ENCODE assay signal across 1 cellular context in the genomic region with DNA sequence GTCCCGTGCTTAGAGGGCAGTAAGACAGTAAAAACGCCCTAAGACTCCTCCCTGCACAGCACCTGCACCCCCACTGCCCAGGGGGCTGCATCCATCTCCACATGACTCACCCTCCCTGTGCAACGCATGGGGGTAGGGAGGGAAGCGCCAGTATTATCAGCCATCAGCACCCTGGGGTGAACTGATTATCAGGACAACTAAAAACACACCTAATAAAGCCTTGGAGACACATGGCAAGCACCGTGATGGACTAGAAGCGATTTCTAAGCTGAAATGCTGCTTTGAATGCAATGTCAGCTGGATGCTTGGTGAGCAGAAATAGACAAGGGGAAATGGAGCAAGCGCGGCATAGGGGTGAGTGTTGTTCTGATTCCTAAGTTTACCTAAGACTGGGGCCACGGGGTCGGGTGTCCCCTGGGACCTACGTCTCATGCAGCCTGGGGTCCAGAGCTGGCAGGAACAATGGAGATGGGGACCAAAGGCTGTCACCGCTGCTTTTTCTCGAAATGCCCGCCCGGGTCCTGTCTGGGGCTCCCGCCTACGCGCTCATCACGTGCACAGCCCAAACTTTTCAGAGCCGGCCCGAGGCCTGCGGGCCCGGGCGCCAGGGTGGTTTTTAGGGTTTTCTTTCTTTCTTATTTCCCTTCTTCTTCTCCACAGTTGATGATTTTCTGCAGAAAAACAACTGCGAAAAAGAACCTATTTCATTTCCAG.
A peak's percentile ranks its signal among the peaks of the same experiment; 100 is the strongest.
TF ChIP-seq lines count a peak whose summit lies in the region.

No MANE protein-coding gene starts in this region.

TF ChIP-seq in K562, 482 proteins besides CTCF, POLR2A, EP300 and RAD21 (continued from another document and continues in another):
- TF ChIP-seq YY1 (IDR thresholded peaks at IDR 0.05; ENCODE audit: borderline replicate concordance in 1 of 3, control insufficient read depth in 1 of 3, extremely low read depth in 1 of 3, insufficient read depth in 3 of 3, insufficient read length in 1 of 3, insufficient replicate concordance in 2 of 3, low read depth in 1 of 3, low read length in 2 of 3): peak in 2 of 3 experiments; percentile 34 to 47
- no peak for TF ChIP-seq KAT2B (IDR thresholded peaks at IDR 0.05; ENCODE audit: low read depth, low read length)
- peak in 1 of 2 experiments; percentile 92; a peak in 2 of 4 replicates for TF ChIP-seq MAZ (CRISPR knock-in tag; conservative IDR thresholded peaks at IDR 0.05 in 1 of 2, IDR thresholded peaks at IDR 0.05 in 1 of 2)
- peak; percentile 48 for TF ChIP-seq MAFG (tag; conservative IDR thresholded peaks at IDR 0.05)
- TF ChIP-seq, protein P1, sequence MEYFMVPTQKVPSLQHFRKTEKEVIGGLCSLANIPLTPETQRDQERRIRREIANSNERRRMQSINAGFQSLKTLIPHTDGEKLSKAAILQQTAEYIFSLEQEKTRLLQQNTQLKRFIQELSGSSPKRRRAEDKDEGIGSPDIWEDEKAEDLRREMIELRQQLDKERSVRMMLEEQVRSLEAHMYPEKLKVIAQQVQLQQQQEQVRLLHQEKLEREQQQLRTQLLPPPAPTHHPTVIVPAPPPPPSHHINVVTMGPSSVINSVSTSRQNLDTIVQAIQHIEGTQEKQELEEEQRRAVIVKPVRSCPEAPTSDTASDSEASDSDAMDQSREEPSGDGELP (CRISPR knock-in tag; IDR thresholded peaks at IDR 0.05; ENCODE audit: borderline replicate concordance): peak; percentile 80
- no peak; a peak in 1 of 3 replicates for TF ChIP-seq CBX3 (IDR thresholded peaks at IDR 0.05; ENCODE audit: borderline replicate concordance in 1 of 2, low read length in 2 of 2)
- no peak for TF ChIP-seq NCOA2 (IDR thresholded peaks at IDR 0.05; ENCODE audit: partially characterized antibody in 2 of 2)
- TF ChIP-seq, protein P2, sequence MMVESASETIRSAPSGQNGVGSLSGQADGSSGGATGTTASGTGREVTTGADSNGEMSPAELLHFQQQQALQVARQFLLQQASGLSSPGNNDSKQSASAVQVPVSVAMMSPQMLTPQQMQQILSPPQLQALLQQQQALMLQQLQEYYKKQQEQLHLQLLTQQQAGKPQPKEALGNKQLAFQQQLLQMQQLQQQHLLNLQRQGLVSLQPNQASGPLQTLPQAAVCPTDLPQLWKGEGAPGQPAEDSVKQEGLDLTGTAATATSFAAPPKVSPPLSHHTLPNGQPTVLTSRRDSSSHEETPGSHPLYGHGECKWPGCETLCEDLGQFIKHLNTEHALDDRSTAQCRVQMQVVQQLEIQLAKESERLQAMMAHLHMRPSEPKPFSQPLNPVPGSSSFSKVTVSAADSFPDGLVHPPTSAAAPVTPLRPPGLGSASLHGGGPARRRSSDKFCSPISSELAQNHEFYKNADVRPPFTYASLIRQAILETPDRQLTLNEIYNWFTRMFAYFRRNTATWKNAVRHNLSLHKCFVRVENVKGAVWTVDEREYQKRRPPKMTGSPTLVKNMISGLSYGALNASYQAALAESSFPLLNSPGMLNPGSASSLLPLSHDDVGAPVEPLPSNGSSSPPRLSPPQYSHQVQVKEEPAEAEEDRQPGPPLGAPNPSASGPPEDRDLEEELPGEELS (CRISPR knock-in tag; IDR thresholded peaks at IDR 0.05; ENCODE audit: borderline replicate concordance): no peak
- no peak for TF ChIP-seq POLR3A (IDR thresholded peaks at IDR 0.05; ENCODE audit: borderline replicate concordance, extremely low read depth, insufficient read depth, insufficient read length)
- TF ChIP-seq NELFE (IDR thresholded peaks at IDR 0.05; ENCODE audit: insufficient read depth, insufficient read length): no peak
- TF ChIP-seq, protein P3, sequence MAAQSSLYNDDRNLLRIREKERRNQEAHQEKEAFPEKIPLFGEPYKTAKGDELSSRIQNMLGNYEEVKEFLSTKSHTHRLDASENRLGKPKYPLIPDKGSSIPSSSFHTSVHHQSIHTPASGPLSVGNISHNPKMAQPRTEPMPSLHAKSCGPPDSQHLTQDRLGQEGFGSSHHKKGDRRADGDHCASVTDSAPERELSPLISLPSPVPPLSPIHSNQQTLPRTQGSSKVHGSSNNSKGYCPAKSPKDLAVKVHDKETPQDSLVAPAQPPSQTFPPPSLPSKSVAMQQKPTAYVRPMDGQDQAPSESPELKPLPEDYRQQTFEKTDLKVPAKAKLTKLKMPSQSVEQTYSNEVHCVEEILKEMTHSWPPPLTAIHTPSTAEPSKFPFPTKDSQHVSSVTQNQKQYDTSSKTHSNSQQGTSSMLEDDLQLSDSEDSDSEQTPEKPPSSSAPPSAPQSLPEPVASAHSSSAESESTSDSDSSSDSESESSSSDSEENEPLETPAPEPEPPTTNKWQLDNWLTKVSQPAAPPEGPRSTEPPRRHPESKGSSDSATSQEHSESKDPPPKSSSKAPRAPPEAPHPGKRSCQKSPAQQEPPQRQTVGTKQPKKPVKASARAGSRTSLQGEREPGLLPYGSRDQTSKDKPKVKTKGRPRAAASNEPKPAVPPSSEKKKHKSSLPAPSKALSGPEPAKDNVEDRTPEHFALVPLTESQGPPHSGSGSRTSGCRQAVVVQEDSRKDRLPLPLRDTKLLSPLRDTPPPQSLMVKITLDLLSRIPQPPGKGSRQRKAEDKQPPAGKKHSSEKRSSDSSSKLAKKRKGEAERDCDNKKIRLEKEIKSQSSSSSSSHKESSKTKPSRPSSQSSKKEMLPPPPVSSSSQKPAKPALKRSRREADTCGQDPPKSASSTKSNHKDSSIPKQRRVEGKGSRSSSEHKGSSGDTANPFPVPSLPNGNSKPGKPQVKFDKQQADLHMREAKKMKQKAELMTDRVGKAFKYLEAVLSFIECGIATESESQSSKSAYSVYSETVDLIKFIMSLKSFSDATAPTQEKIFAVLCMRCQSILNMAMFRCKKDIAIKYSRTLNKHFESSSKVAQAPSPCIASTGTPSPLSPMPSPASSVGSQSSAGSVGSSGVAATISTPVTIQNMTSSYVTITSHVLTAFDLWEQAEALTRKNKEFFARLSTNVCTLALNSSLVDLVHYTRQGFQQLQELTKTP (IDR thresholded peaks at IDR 0.05; ENCODE audit: low read depth in 1 of 2, partially characterized antibody in 2 of 2): peak; percentile 21 to 73
- TF ChIP-seq ARNT (IDR thresholded peaks at IDR 0.05): peak in 1 of 2 experiments; percentile 52; a peak in 3 of 4 replicates
- 0 out of 2 replicates have a peak, but pooled peaks have one; percentile 24 for TF ChIP-seq MEF2D (tag; conservative IDR thresholded peaks at IDR 0.05; ENCODE audit: low read depth)
- no peak for TF ChIP-seq ZNF444 (CRISPR knock-in tag; IDR thresholded peaks at IDR 0.05)
- TF ChIP-seq GTF2F1 (IDR thresholded peaks at IDR 0.05; ENCODE audit: low read depth, low read length): no peak
- TF ChIP-seq ZNF586 (CRISPR knock-in tag; conservative IDR thresholded peaks at IDR 0.05): no peak
- TF ChIP-seq GATAD2B (IDR thresholded peaks at IDR 0.05; ENCODE audit: borderline replicate concordance): peak; percentile 87
- no peak for TF ChIP-seq ZNF124 (CRISPR knock-in tag; IDR thresholded peaks at IDR 0.05)
- TF ChIP-seq, protein P4, sequence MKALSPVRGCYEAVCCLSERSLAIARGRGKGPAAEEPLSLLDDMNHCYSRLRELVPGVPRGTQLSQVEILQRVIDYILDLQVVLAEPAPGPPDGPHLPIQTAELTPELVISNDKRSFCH (CRISPR knock-in tag; IDR thresholded peaks at IDR 0.05): no peak
- TF ChIP-seq, protein P4 (tag; IDR thresholded peaks at IDR 0.05): peak; percentile 89
- TF ChIP-seq FOSL1 (tag; conservative IDR thresholded peaks at IDR 0.05): peak; percentile 91
- TF ChIP-seq ZNF668 (CRISPR knock-in tag; IDR thresholded peaks at IDR 0.05): no peak; the same call in 1 of the 2 replicates
- TF ChIP-seq ZNF324 (CRISPR knock-in tag; IDR thresholded peaks at IDR 0.05): no peak
- no peak for TF ChIP-seq PRPF4 (IDR thresholded peaks at IDR 0.05; ENCODE audit: insufficient read depth, low read depth, low read length, poor library complexity, severe bottlenecking)
- no peak for TF ChIP-seq NR4A1 (CRISPR knock-in tag; IDR thresholded peaks at IDR 0.05)
- peak; percentile 17; the same call in 1 of the 2 replicates for TF ChIP-seq NR4A1 (tag; IDR thresholded peaks at IDR 0.05)
- peak; percentile 66; the same call in 1 of the 2 replicates for TF ChIP-seq POLR2AphosphoS5 (IDR thresholded peaks at IDR 0.05; ENCODE audit: control insufficient read depth, insufficient read depth, low read depth, low read length)
- TF ChIP-seq, protein P5, sequence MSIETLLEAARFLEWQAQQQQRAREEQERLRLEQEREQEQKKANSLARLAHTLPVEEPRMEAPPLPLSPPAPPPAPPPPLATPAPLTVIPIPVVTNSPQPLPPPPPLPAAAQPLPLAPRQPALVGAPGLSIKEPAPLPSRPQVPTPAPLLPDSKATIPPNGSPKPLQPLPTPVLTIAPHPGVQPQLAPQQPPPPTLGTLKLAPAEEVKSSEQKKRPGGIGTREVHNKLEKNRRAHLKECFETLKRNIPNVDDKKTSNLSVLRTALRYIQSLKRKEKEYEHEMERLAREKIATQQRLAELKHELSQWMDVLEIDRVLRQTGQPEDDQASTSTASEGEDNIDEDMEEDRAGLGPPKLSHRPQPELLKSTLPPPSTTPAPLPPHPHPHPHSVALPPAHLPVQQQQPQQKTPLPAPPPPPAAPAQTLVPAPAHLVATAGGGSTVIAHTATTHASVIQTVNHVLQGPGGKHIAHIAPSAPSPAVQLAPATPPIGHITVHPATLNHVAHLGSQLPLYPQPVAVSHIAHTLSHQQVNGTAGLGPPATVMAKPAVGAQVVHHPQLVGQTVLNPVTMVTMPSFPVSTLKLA (conservative IDR thresholded peaks at IDR 0.05): peak; percentile 92 to 97
- TF ChIP-seq, protein P6, sequence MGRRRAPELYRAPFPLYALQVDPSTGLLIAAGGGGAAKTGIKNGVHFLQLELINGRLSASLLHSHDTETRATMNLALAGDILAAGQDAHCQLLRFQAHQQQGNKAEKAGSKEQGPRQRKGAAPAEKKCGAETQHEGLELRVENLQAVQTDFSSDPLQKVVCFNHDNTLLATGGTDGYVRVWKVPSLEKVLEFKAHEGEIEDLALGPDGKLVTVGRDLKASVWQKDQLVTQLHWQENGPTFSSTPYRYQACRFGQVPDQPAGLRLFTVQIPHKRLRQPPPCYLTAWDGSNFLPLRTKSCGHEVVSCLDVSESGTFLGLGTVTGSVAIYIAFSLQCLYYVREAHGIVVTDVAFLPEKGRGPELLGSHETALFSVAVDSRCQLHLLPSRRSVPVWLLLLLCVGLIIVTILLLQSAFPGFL (CRISPR knock-in tag; IDR thresholded peaks at IDR 0.05): no peak
- TF ChIP-seq, protein P7, sequence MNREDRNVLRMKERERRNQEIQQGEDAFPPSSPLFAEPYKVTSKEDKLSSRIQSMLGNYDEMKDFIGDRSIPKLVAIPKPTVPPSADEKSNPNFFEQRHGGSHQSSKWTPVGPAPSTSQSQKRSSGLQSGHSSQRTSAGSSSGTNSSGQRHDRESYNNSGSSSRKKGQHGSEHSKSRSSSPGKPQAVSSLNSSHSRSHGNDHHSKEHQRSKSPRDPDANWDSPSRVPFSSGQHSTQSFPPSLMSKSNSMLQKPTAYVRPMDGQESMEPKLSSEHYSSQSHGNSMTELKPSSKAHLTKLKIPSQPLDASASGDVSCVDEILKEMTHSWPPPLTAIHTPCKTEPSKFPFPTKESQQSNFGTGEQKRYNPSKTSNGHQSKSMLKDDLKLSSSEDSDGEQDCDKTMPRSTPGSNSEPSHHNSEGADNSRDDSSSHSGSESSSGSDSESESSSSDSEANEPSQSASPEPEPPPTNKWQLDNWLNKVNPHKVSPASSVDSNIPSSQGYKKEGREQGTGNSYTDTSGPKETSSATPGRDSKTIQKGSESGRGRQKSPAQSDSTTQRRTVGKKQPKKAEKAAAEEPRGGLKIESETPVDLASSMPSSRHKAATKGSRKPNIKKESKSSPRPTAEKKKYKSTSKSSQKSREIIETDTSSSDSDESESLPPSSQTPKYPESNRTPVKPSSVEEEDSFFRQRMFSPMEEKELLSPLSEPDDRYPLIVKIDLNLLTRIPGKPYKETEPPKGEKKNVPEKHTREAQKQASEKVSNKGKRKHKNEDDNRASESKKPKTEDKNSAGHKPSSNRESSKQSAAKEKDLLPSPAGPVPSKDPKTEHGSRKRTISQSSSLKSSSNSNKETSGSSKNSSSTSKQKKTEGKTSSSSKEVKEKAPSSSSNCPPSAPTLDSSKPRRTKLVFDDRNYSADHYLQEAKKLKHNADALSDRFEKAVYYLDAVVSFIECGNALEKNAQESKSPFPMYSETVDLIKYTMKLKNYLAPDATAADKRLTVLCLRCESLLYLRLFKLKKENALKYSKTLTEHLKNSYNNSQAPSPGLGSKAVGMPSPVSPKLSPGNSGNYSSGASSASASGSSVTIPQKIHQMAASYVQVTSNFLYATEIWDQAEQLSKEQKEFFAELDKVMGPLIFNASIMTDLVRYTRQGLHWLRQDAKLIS (CRISPR knock-in tag; IDR thresholded peaks at IDR 0.05): peak; percentile 73
- 0 out of 2 replicates have a peak, but pooled peaks have one; percentile 5 for TF ChIP-seq SP1 (CRISPR knock-in tag; IDR thresholded peaks at IDR 0.05)
- TF ChIP-seq ZNF589 (CRISPR knock-in tag; IDR thresholded peaks at IDR 0.05; ENCODE audit: low read depth): no peak; the same call in 1 of the 2 replicates
- TF ChIP-seq FUS (optimal IDR thresholded peaks at IDR 0.05; ENCODE audit: low read depth, low read length): no peak
- no peak for TF ChIP-seq RB1 (IDR thresholded peaks at IDR 0.05; ENCODE audit: low read depth)
- TF ChIP-seq, protein P8, sequence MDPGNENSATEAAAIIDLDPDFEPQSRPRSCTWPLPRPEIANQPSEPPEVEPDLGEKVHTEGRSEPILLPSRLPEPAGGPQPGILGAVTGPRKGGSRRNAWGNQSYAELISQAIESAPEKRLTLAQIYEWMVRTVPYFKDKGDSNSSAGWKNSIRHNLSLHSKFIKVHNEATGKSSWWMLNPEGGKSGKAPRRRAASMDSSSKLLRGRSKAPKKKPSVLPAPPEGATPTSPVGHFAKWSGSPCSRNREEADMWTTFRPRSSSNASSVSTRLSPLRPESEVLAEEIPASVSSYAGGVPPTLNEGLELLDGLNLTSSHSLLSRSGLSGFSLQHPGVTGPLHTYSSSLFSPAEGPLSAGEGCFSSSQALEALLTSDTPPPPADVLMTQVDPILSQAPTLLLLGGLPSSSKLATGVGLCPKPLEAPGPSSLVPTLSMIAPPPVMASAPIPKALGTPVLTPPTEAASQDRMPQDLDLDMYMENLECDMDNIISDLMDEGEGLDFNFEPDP (CRISPR knock-in tag; IDR thresholded peaks at IDR 0.05): no peak
- TF ChIP-seq, protein P9, sequence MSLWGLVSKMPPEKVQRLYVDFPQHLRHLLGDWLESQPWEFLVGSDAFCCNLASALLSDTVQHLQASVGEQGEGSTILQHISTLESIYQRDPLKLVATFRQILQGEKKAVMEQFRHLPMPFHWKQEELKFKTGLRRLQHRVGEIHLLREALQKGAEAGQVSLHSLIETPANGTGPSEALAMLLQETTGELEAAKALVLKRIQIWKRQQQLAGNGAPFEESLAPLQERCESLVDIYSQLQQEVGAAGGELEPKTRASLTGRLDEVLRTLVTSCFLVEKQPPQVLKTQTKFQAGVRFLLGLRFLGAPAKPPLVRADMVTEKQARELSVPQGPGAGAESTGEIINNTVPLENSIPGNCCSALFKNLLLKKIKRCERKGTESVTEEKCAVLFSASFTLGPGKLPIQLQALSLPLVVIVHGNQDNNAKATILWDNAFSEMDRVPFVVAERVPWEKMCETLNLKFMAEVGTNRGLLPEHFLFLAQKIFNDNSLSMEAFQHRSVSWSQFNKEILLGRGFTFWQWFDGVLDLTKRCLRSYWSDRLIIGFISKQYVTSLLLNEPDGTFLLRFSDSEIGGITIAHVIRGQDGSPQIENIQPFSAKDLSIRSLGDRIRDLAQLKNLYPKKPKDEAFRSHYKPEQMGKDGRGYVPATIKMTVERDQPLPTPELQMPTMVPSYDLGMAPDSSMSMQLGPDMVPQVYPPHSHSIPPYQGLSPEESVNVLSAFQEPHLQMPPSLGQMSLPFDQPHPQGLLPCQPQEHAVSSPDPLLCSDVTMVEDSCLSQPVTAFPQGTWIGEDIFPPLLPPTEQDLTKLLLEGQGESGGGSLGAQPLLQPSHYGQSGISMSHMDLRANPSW (CRISPR knock-in tag; IDR thresholded peaks at IDR 0.05): peak; percentile 89; the same call in 1 of the 2 replicates
